Comparison of ENCODE assay signal across 1 cellular context in genomic region chr1:2587071-2587859, GRCh38.
TF ChIP-seq lines count a peak whose summit lies in the region.

No MANE protein-coding gene starts in this region.

TF ChIP-seq in K562, 482 proteins besides CTCF, POLR2A, EP300 and RAD21 (continued from another document and continues in another):
- TF ChIP-seq PBX2 (CRISPR knock-in tag; IDR thresholded peaks at IDR 0.05; ENCODE audit: low read depth): no peak
- no peak for TF ChIP-seq PBX2 (tag; conservative IDR thresholded peaks at IDR 0.05; ENCODE audit: low read depth)
- no peak for TF ChIP-seq KDM4B (IDR thresholded peaks at IDR 0.05; ENCODE audit: borderline replicate concordance in 2 of 2, low read depth in 1 of 2)
- no peak for TF ChIP-seq PRDM10 (IDR thresholded peaks at IDR 0.05; ENCODE audit: partially characterized antibody)
- TF ChIP-seq CGGBP1 (CRISPR knock-in tag; IDR thresholded peaks at IDR 0.05): no peak
- no peak for TF ChIP-seq TFE3 (CRISPR knock-in tag; IDR thresholded peaks at IDR 0.05)
- TF ChIP-seq FOXM1 (IDR thresholded peaks at IDR 0.05; ENCODE audit: low read depth): no peak
- 0 out of 2 replicates have a peak, but pooled peaks have one; percentile 49 for TF ChIP-seq FOXM1 (CRISPR knock-in tag; IDR thresholded peaks at IDR 0.05; ENCODE audit: low read depth)
- no peak for TF ChIP-seq ARID3B (CRISPR knock-in tag; IDR thresholded peaks at IDR 0.05; ENCODE audit: borderline replicate concordance)
- TF ChIP-seq SNRNP70 (optimal IDR thresholded peaks at IDR 0.05; ENCODE audit: low read depth, low read length): no peak
- TF ChIP-seq ZHX1 (conservative IDR thresholded peaks at IDR 0.05; ENCODE audit: low read length): no peak
- TF ChIP-seq ZBTB5 (IDR thresholded peaks at IDR 0.05): no peak
- TF ChIP-seq EWSR1 (IDR thresholded peaks at IDR 0.05; ENCODE audit: borderline replicate concordance, low read depth, partially characterized antibody): no peak
- no peak for TF ChIP-seq ZNF586 (CRISPR knock-in tag; conservative IDR thresholded peaks at IDR 0.05)
- TF ChIP-seq GTF2B (IDR thresholded peaks at IDR 0.05; ENCODE audit: extremely low read depth, insufficient read length): no peak
- TF ChIP-seq RCOR1 (IDR thresholded peaks at IDR 0.05; ENCODE audit: borderline replicate concordance in 1 of 2, low read depth in 2 of 2, low read length in 2 of 2): no peak
- peak; percentile 59 for TF ChIP-seq CXXC5 (CRISPR knock-in tag; IDR thresholded peaks at IDR 0.05)
- TF ChIP-seq ZNF324 (CRISPR knock-in tag; IDR thresholded peaks at IDR 0.05): no peak
- no peak for TF ChIP-seq MYC (IDR thresholded peaks at IDR 0.05; ENCODE audit: low read depth, low read length)
- no peak for TF ChIP-seq MYC (CRISPR knock-in tag; IDR thresholded peaks at IDR 0.05; ENCODE audit: borderline replicate concordance, low read depth)
- no peak for TF ChIP-seq ZBTB33 (CRISPR knock-in tag; IDR thresholded peaks at IDR 0.05)
- peak; percentile 47; the same call in 1 of the 2 replicates for TF ChIP-seq PHF8 (IDR thresholded peaks at IDR 0.05; ENCODE audit: borderline replicate concordance, low read length)
- no peak for TF ChIP-seq RFX5 (IDR thresholded peaks at IDR 0.05; ENCODE audit: low read depth, low read length)
- no peak for TF ChIP-seq MTA3 (IDR thresholded peaks at IDR 0.05; ENCODE audit: borderline replicate concordance)
- no peak for TF ChIP-seq MCM5 (IDR thresholded peaks at IDR 0.05; ENCODE audit: low read depth)
- no peak for TF ChIP-seq NCOR1 (IDR thresholded peaks at IDR 0.05)
- TF ChIP-seq NKRF (IDR thresholded peaks at IDR 0.05; ENCODE audit: borderline replicate concordance): no peak
- TF ChIP-seq KDM5B (IDR thresholded peaks at IDR 0.05; ENCODE audit: insufficient replicate concordance, low read depth, low read length): peak; percentile 24
- no peak for TF ChIP-seq NFIC (IDR thresholded peaks at IDR 0.05)
- TF ChIP-seq ZNF280B (CRISPR knock-in tag; IDR thresholded peaks at IDR 0.05): no peak
- TF ChIP-seq ZNF282 (CRISPR knock-in tag; IDR thresholded peaks at IDR 0.05): no peak
- no peak for TF ChIP-seq ZNF431 (CRISPR knock-in tag; IDR thresholded peaks at IDR 0.05)
- TF ChIP-seq NR2C1 (IDR thresholded peaks at IDR 0.05): no peak
- no peak for TF ChIP-seq NR2C1 (tag; IDR thresholded peaks at IDR 0.05)
